Comparison of ENCODE assay signal across 25 cellular contexts in the genomic region with DNA sequence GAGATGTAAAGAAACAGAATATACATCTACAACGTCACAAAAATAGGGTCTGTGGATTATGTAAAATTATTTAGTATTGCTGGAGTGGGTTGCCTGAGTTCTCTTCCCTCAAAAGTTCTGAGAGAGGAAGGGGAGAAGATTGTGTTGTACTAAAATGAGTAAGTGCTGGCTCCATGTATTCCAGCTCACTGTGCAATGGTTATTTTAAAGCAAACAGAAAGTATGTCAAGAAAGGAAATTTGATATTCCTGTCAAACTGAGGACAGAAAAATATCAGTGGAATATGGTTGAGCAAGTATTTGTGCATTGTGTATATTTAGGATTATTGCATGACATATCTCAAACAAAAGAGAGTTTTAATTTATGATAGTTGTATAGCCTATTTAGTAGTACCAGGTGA. TPM values are rescaled to one million over a fixed set of nuclear protein-coding genes. Genes with fewer than 3 reads are reported as not detected.
DNase-seq lines count a peak whose midpoint lies in the region; ATAC-seq, FAIRE-seq and TF ChIP-seq lines count a peak whose summit lies in the region.
"Had no signal": no experiment of that assay in that cellular context is flagged by ENCODE, and none has a peak within 500 bp of the region (broad histone marks: within the 10 kb centered on the region; RNA-seq: fewer than 3 reads in every experiment).

No MANE protein-coding gene starts in this region.

- H3K36me3 Mint-ChIP-seq in Caco-2 (ENCODE audit: insufficient read depth, unreplicated experiment), result peaks cover 10% of the 10 kb centered on the region
- peaks cover 6% of the 10 kb centered on the region for H3K36me3 Mint-ChIP-seq in neural crest cell (ENCODE audit: low read depth)
- H3K36me3 Mint-ChIP-seq: activated naive CD8-positive, alpha-beta T cell; stimulated activated memory B cell treated with anti-CD40 and anti-IgM and Interleukin-4, amounts not matched to agents 10 μg/mL and 1 μg/mL and 100 μg/mL, for 72 hours had no signal

- H2AK5ac ChIP-seq in IMR-90 (ENCODE audit: low read depth, low read length) (no peak overlapping the region), H1 (ENCODE audit: low read depth, low read length) (no peak overlapping the region)

- H3K9me3 ChIP-seq in Caco-2 (no peaks in the 10 kb centered on the region), IMR-90 (ENCODE audit: control insufficient read depth, insufficient read depth, low read length) (no peaks in the 10 kb centered on the region), H1 (ENCODE audit: insufficient read depth in 2 of 2, low read depth in 1 of 2, low read length in 1 of 2) (no peaks in the 10 kb centered on the region), Peyer's patch (no peaks in the 10 kb centered on the region)
- H3K9me3 ChIP-seq: body of pancreas, ovary, sigmoid colon, thoracic aorta had no signal

- H3K27ac ChIP-seq in IMR-90 (ENCODE audit: insufficient read depth, low read length), result no peak overlapping the region
- no peak overlapping the region for H3K27ac ChIP-seq in H1 (ENCODE audit: low read depth, low read length)
- H3K27ac ChIP-seq in Peyer's patch, result no peak overlapping the region
- H3K27ac ChIP-seq: body of pancreas, thoracic aorta had no signal

- ATAC-seq in IMR-90 (ENCODE audit: low read depth), result no peak
- no peak for ATAC-seq in HG03175 (IDR thresholded peaks at IDR 0.05; ENCODE audit: unreplicated experiment)
- ATAC-seq in HG02763 (IDR thresholded peaks at IDR 0.05; ENCODE audit: unreplicated experiment), result no peak
- ATAC-seq: body of pancreas; CD8-positive, alpha-beta T cell; stimulated activated memory B cell treated with anti-CD40 and anti-IgM and Interleukin-4, amounts not matched to agents 10 μg/mL and 1 μg/mL and 100 μg/mL, for 72 hours had no signal

- no peak overlapping the region for H2BK120ac ChIP-seq in IMR-90 (ENCODE audit: low read depth, low read length)
- H2BK120ac ChIP-seq in H1 (replicated peaks; ENCODE audit: low read depth, low read length), result no peak overlapping the region

- H2BK5ac ChIP-seq in IMR-90 (ENCODE audit: low read depth, low read length, poor library complexity, severe bottlenecking), result no peak overlapping the region
- H2BK5ac ChIP-seq in H1 (ENCODE audit: low read depth, low read length), result no peak overlapping the region

- TF ChIP-seq RAD21 in IMR-90 (IDR thresholded peaks at IDR 0.05; ENCODE audit: low read length), result no peak
- TF ChIP-seq RAD21 in H1 (IDR thresholded peaks at IDR 0.05 in 1 of 2, conservative IDR thresholded peaks at IDR 0.05 in 1 of 2; ENCODE audit: low read depth in 2 of 2, low read length in 2 of 2), result no peak

- FAIRE-seq in H1 (lab: Jason Lieb, UNC), result no peak
- FAIRE-seq: endothelial cell of umbilical vein, kidney had no signal

- H3K4me3 Mint-ChIP-seq in Caco-2 (ENCODE audit: unreplicated experiment) (peak overlapping the region; percentile 91), neural crest cell (peak overlapping the region; percentile 20)

- H3K36me3 ChIP-seq in Caco-2 (ENCODE audit: control insufficient read depth, insufficient read depth, low read length) (no peaks in the 10 kb centered on the region), IMR-90 (ENCODE audit: control insufficient read depth, insufficient read depth, low read length) (no peaks in the 10 kb centered on the region; the same call in 1 of the 2 replicates), H1 (ENCODE audit: control insufficient read depth in 2 of 4, insufficient read depth in 4 of 4, low read length in 3 of 4) (peaks cover 0 to 3% (median 0%) of the 10 kb centered on the region in 4 experiments; a peak in 1 of 8 replicates), Peyer's patch (no peaks in the 10 kb centered on the region)
- H3K36me3 ChIP-seq: ovary, sigmoid colon, thoracic aorta had no signal

- peaks cover 6% of the 10 kb centered on the region for H3K9me3 Mint-ChIP-seq in Caco-2 (ENCODE audit: unreplicated experiment)
- H3K9me3 Mint-ChIP-seq in neural crest cell, result peaks cover 4% of the 10 kb centered on the region
- H3K9me3 Mint-ChIP-seq: CD8-positive, alpha-beta T cell; T-helper 1 cell treated with Interleukin-12 subunit alpha and Interleukin-12 subunit beta and Interleukin-4 antibody, amounts not matched to agents 30 μg/mL and 1 μg/mL, for 36 hours had no signal

- H3K14ac ChIP-seq in IMR-90 (replicated peaks; ENCODE audit: low read depth, low read length) (no peak overlapping the region), H1 (ENCODE audit: insufficient read length) (no peak overlapping the region)

- no peak overlapping the region for H3K27ac Mint-ChIP-seq in Caco-2 (ENCODE audit: unreplicated experiment)
- no peak overlapping the region for H3K27ac Mint-ChIP-seq in neural crest cell (ENCODE audit: unreplicated experiment)
- H3K27ac Mint-ChIP-seq: activated naive CD8-positive, alpha-beta T cell; CD8-positive, alpha-beta T cell; stimulated activated memory B cell treated with anti-CD40 and anti-IgM and Interleukin-4, amounts not matched to agents 10 μg/mL and 1 μg/mL and 100 μg/mL, for 72 hours; T-helper 1 cell treated with Interleukin-12 subunit alpha and Interleukin-12 subunit beta and Interleukin-4 antibody, amounts not matched to agents 30 μg/mL and 1 μg/mL, for 36 hours had no signal

- H3K4me2 ChIP-seq in IMR-90 (ENCODE audit: low read depth, low read length), result peak overlapping the region; percentile 1; the same call in 1 of the 2 replicates
- H3K4me2 ChIP-seq in H1 (ENCODE audit: insufficient read depth in 1 of 2, low read depth in 2 of 2, low read length in 2 of 2), result peak overlapping the region; percentile 68 to 81; a peak in 2 of 4 replicates

- in situ Hi-C loops in IMR-90 (cut with MboI; ENCODE audit: low sequenced_read_pairs), result no loop called here

- H3K27me3 ChIP-seq in Caco-2 (replicated peaks; ENCODE audit: control insufficient read depth, insufficient read depth, low read length), result no peaks in the 10 kb centered on the region
- H3K27me3 ChIP-seq in IMR-90 (ENCODE audit: control insufficient read depth, insufficient read depth, low read length), result no peaks in the 10 kb centered on the region
- no peaks in the 10 kb centered on the region; a peak in 1 of 7 replicates for H3K27me3 ChIP-seq in H1 (replicated peaks in 1 of 4; ENCODE audit: control insufficient read depth in 3 of 4, extremely low read depth in 1 of 4, insufficient read depth in 3 of 4, low read length in 3 of 4)
- no peaks in the 10 kb centered on the region for H3K27me3 ChIP-seq in Peyer's patch
- H3K27me3 ChIP-seq: body of pancreas, ovary, sigmoid colon had no signal

- CTCF ChIA-PET in Caco-2 (lab: Charles Lee), result no interaction called here
- CTCF ChIA-PET in IMR-90 (lab: Yijun Ruan, JAX), result interaction anchor here (1.5 kb wide), 1 partner anchor 116 kb away, joined by 4 read pairs; no protein-coding TSS in a partner anchor
- CTCF ChIA-PET in H1 (lab: Charles Lee; ENCODE audit: partially characterized antibody), result interaction anchor here (1.0 kb wide), 1 partner anchor 32 kb away, joined by 3 read pairs; no protein-coding TSS in a partner anchor

- H3K56ac ChIP-seq in IMR-90 (ENCODE audit: extremely low read depth, insufficient read depth, low read length), result no peak overlapping the region
- no peak overlapping the region for H3K56ac ChIP-seq in H1 (replicated peaks; ENCODE audit: insufficient read length, low read depth, low read length)

- WGBS in IMR-90 (ENCODE audit: extremely low coverage in 2 of 2, insufficient read length in 1 of 2), 2 experiments, result no CpG with 5 or more reads among the region's 1 CpG
- WGBS in H1 (ENCODE audit: extremely low coverage in 1 of 2, insufficient coverage in 1 of 2, insufficient read length in 1 of 2, insufficient replicate concordance in 2 of 2, low coverage in 1 of 2, low lambda C conversion rate in 2 of 2, missing lambda C conversion rate in 1 of 2), 2 experiments, result 58% methylated on average over 1 of the region's 1 CpG; no CpG with 5 or more reads in 1 of the 2 experiments

- peak overlapping the region; percentile 47; the same call in 1 of the 2 replicates for H3K23ac ChIP-seq in IMR-90 (ENCODE audit: low read depth, low read length)
- H3K23ac ChIP-seq in H1 (ENCODE audit: insufficient read length), result no peak overlapping the region

- no peak overlapping the region for H3K9ac ChIP-seq in IMR-90 (ENCODE audit: low read depth, low read length)
- H3K9ac ChIP-seq in H1 (replicated peaks in 1 of 4; ENCODE audit: extremely low read depth in 1 of 4, low read depth in 3 of 4, low read length in 3 of 4), result no peak overlapping the region

- POLR2A ChIA-PET in Caco-2 (lab: Charles Lee), result no interaction called here
- POLR2A ChIA-PET in IMR-90 (lab: Charles Lee; ENCODE audit: unreplicated experiment), result interaction anchor here (0.6 kb wide), 1 partner anchor 1025 kb away, joined by 4 read pairs; no protein-coding TSS in a partner anchor
- POLR2A ChIA-PET in H1 (lab: Charles Lee; ENCODE audit: partially characterized antibody), result interaction anchor here (1.2 kb wide), 1 partner anchor 22 kb away, joined by 4 read pairs; no protein-coding TSS in a partner anchor

- H4K20me1 ChIP-seq in IMR-90 (ENCODE audit: insufficient read depth, low read length) (no peaks in the 10 kb centered on the region), H1 (replicated peaks in 1 of 2; ENCODE audit: control insufficient read depth in 1 of 2, insufficient read depth in 2 of 2, low read length in 2 of 2) (peaks cover 0 to 1% of the 10 kb centered on the region in 2 experiments)

- H4K5ac ChIP-seq in IMR-90 (ENCODE audit: low read depth, low read length), result no peak overlapping the region
- no peak overlapping the region for H4K5ac ChIP-seq in H1 (ENCODE audit: insufficient read length, low read depth, low read length)

- H2AK9ac ChIP-seq in IMR-90 (replicated peaks; ENCODE audit: low read depth, low read length, poor library complexity), result no peak overlapping the region

- no peak overlapping the region for H2AFZ ChIP-seq in IMR-90 (replicated peaks; ENCODE audit: low read length, poor library complexity)
- H2AFZ ChIP-seq in H1 (ENCODE audit: low read length), result no peak overlapping the region

- H2BK20ac ChIP-seq in IMR-90 (ENCODE audit: low read depth, low read length) (no peak overlapping the region), H1 (ENCODE audit: low read length) (no peak overlapping the region)

- TF ChIP-seq CTCF in Caco-2 (IDR thresholded peaks at IDR 0.05; ENCODE audit: insufficient read depth in 1 of 2, low read depth in 1 of 2, low read length in 1 of 2, severe bottlenecking in 1 of 2, unreplicated experiment in 1 of 2), result no peak
- no peak for TF ChIP-seq CTCF in IMR-90 (conservative IDR thresholded peaks at IDR 0.05; ENCODE audit: low read depth, low read length)
- TF ChIP-seq CTCF in H1 (IDR thresholded peaks at IDR 0.05; ENCODE audit: control extremely low read depth in 1 of 3, insufficient read depth in 1 of 3, low read depth in 1 of 3, low read length in 3 of 3), result no peak
- TF ChIP-seq CTCF in neural crest cell (conservative IDR thresholded peaks at IDR 0.05), result no peak
- no peak for TF ChIP-seq CTCF in Peyer's patch (IDR thresholded peaks at IDR 0.05)

- H3K4me1 ChIP-seq in Caco-2 (peaks cover 10% of the 10 kb centered on the region; the same call in 1 of the 2 replicates), IMR-90 (ENCODE audit: control insufficient read depth, insufficient read depth, low read length) (peaks cover 2% of the 10 kb centered on the region; the same call in 1 of the 2 replicates), H1 (replicated peaks in 1 of 4; ENCODE audit: control insufficient read depth in 3 of 4, insufficient read depth in 4 of 4, low read length in 3 of 4) (0 out of 7 replicates have a peak, but pooled peaks cover 0 to 2% (median 0%) of the 10 kb centered on the region in 4 experiments), Peyer's patch (peaks cover 0 to 6% (median 2%) of the 10 kb centered on the region in 4 donors)

- intact Hi-C loops in Caco-2 (cut with micrococcal nuclease; ENCODE audit: unreplicated experiment) (no loop called here), IMR-90 (cut with micrococcal nuclease) (loop anchor here (5.0 kb wide), 1 partner anchor 246 kb away; no protein-coding TSS in a partner anchor)

- H3K79me1 ChIP-seq in IMR-90 (ENCODE audit: low read depth in 1 of 2, low read length in 2 of 2) (peaks cover 11 to 12% of the 10 kb centered on the region in 2 experiments), H1 (ENCODE audit: low read depth, low read length) (no peaks in the 10 kb centered on the region)

- TF ChIP-seq EP300 in H1 (IDR thresholded peaks at IDR 0.05; ENCODE audit: borderline replicate concordance in 1 of 2, low read depth in 2 of 2, low read length in 2 of 2), result no peak

- peaks cover 0 to 31% of the 10 kb centered on the region in 2 experiments; a peak in 2 of 4 replicates for H3K79me2 ChIP-seq in H1 (ENCODE audit: control insufficient read depth in 1 of 2, insufficient read depth in 2 of 2, low read length in 2 of 2)

- no peak overlapping the region for H2BK12ac ChIP-seq in H1 (ENCODE audit: low read depth, low read length)

- H4K8ac ChIP-seq in IMR-90 (ENCODE audit: low read depth in 2 of 2, low read length in 2 of 2), result no peak overlapping the region
- no peak overlapping the region for H4K8ac ChIP-seq in H1 (ENCODE audit: extremely low read depth, insufficient read depth, low read length)

- no peaks in the 10 kb centered on the region for H3K9me1 ChIP-seq in IMR-90 (ENCODE audit: insufficient read depth, low read length)

- H4K91ac ChIP-seq in IMR-90 (ENCODE audit: insufficient read depth, low read depth, low read length) (no peak overlapping the region), H1 (replicated peaks; ENCODE audit: insufficient read length, low read length) (no peak overlapping the region)

- H2BK15ac ChIP-seq in IMR-90 (ENCODE audit: low read depth, low read length) (no peak overlapping the region), H1 (ENCODE audit: low read length) (no peak overlapping the region)

- dilution Hi-C loops in IMR-90 (cut with HindIII; ENCODE audit: low sequenced_read_pairs, unreplicated experiment), result no loop called here

- H3K4me3 ChIP-seq in Caco-2 (ENCODE audit: low read depth, low read length), result no peak overlapping the region
- no peak overlapping the region for H3K4me3 ChIP-seq in IMR-90 (ENCODE audit: insufficient read depth, low read depth, low read length)
- H3K4me3 ChIP-seq in H1 (ENCODE audit: extremely low read depth in 1 of 4, insufficient read depth in 2 of 4, low read depth in 3 of 4, low read length in 4 of 4), result peak overlapping the region in 1 of 4 experiments; percentile 93; a peak in 1 of 8 replicates
- H3K4me3 ChIP-seq in Peyer's patch, result no peak overlapping the region
- H3K4me3 ChIP-seq: body of pancreas, lung had no signal

- no peak for TF ChIP-seq POLR2A in IMR-90 (IDR thresholded peaks at IDR 0.05; ENCODE audit: low read depth, low read length)
- no peak for TF ChIP-seq POLR2A in H1 (IDR thresholded peaks at IDR 0.05; ENCODE audit: control extremely low read depth in 1 of 2, low read depth in 2 of 2, low read length in 2 of 2)
- TF ChIP-seq POLR2A in Peyer's patch (IDR thresholded peaks at IDR 0.05), result no peak

- no peak for DNase-seq in Caco-2
- no peak for DNase-seq in IMR-90
- no peak for DNase-seq in H1 (ENCODE audit: low read depth in 1 of 2, low spot score in 2 of 2)
- DNase-seq in neural crest cell (ENCODE audit: low read depth, low spot score), result no peak
- no peak for DNase-seq in Peyer's patch
- DNase-seq: activated CD4-positive, alpha-beta T cell treated with anti-CD3 and anti-CD28 coated beads for 48 hours; body of pancreas; CD8-positive, alpha-beta T cell; cortex of kidney; DMS79 treated with DMSO at 0.1 percent for 48 hours; foreskin fibroblast; KBM-7; kidney; NCI-H2227 treated with DMSO at 0.1 percent for 48 hours; NCI-H774; ovary; sigmoid colon had no signal

- BruUV-seq in Caco-2 (replicated peaks; lab: Mats Ljungman, UMichigan) (no TSS peak), IMR-90 (replicated peaks; lab: Mats Ljungman, UMichigan) (no TSS peak)

- H3K4me1 Mint-ChIP-seq in Caco-2 (ENCODE audit: low read depth, unreplicated experiment), result no peaks in the 10 kb centered on the region
- H3K4me1 Mint-ChIP-seq in neural crest cell, result peaks cover 18% of the 10 kb centered on the region

- H3K27me3 Mint-ChIP-seq in Caco-2 (ENCODE audit: insufficient read depth, unreplicated experiment) (no peaks in the 10 kb centered on the region), neural crest cell (ENCODE audit: low read depth) (no peaks in the 10 kb centered on the region)

- H3K18ac ChIP-seq in IMR-90 (ENCODE audit: low read depth, low read length) (no peak overlapping the region), H1 (ENCODE audit: extremely low read depth, low read length) (no peak overlapping the region)

- H3K4ac ChIP-seq in IMR-90 (ENCODE audit: low read depth, low read length) (no peak overlapping the region), H1 (replicated peaks; ENCODE audit: insufficient read length, low read depth, low read length) (no peak overlapping the region)

- peaks cover 2% of the 10 kb centered on the region; the same call in 1 of the 2 replicates for H3K23me2 ChIP-seq in H1 (ENCODE audit: low read depth, low read length)

RNA-seq across cellular contexts. Expression of a gene that starts 2.2 kb away (rescaled TPM):
- total RNA-seq in Caco-2 (2022) (7.9 and 8.3 TPM in 2 replicates), IMR-90 (2012; rRNA removed) (5.9 and 15.6 TPM in 2 replicates), neural crest cell (13.3 and 14.8 TPM in 2 replicates), Peyer's patch (10 to 100 TPM in 1 of 4 donors, 1 to 10 TPM in 3; 1.1 to 12.4 (median 3.4) TPM)
- polyA plus RNA-seq in IMR-90 (2012; rRNA removed) (5.7 and 7.2 TPM in 2 replicates), H1 (2011; rRNA removed) (22.6 and 33.4 TPM in 2 replicates)
- polyA plus RNA-seq in IMR-90 (2012; cell fraction: cytosol; rRNA removed), result 0.68 and 2.9 TPM in 2 replicates
- 3.9 and 21.6 TPM in 2 replicates for polyA plus RNA-seq in IMR-90 (2012; cell fraction: nucleus; rRNA removed; ENCODE audit: low replicate concordance)
- 23.0 and 23.1 TPM in 2 replicates for total RNA-seq in H1 (2021; fragmentation: NEBNext Ultra II Directional; extraction: Animal tissue kit (Norgen Biotek cat#: 25700))
- 22.6 TPM for polyA plus RNA-seq in H1 (2011; cell fraction: cytosol; rRNA removed)
- 8.0 TPM for polyA plus RNA-seq in H1 (2011; cell fraction: nucleus; rRNA removed)
- 10.3 to 23.3 TPM (median 13.2 TPM) in 4 replicates for polyA plus RNA-seq in H1 (2012, experiment 1 of 2)
- polyA plus RNA-seq in H1 (2012, experiment 2 of 2), result 1.4 TPM
- polyA plus RNA-seq in H1 (2013, experiment 1 of 2), result 13.3 TPM
- polyA plus RNA-seq in H1 (2013, experiment 2 of 2), result 13.0 TPM
- 52.4 and 57.0 TPM in 2 replicates for polyA minus RNA-seq in H1 (2011; rRNA and poly(A)+ RNA removed)
- 21.9 TPM for polyA minus RNA-seq in H1 (2011; cell fraction: cytosol; rRNA and poly(A)+ RNA removed)
- polyA minus RNA-seq in H1 (2011; cell fraction: nucleus; rRNA and poly(A)+ RNA removed), result 81.2 TPM
